Comparison of ENCODE assay signal across 21 cellular contexts in the genomic region with DNA sequence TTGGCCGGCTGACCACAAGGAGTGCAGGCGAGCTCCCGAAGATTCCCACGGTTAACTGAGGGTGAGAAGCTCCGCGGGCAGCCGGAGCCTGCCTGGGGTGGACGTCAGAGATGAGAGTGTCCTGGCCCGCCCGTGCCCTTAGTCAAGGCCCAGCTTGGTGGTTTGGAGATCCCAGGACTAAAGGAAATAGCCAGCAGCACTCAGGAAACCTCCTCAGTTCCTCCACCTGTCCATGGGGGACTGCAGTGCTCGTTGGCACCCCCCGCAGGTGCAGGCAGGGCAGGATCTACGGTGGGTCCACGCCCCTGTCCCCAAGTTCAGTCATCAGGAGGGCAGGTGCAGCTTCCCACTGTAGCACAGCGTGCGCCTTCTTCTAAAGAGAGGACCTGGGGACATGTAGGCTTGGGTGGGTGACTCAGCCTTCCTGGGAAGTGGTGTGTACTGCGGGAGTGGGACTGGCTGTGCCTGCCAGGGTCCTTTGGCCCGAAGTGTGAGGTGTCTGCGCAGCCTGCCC. TPM values are rescaled to one million over a fixed set of nuclear protein-coding genes. Genes with fewer than 3 reads are reported as not detected.
A peak's percentile ranks its signal among the peaks of the same experiment; 100 is the strongest.
DNase-seq lines count a peak whose midpoint lies in the region; ATAC-seq, FAIRE-seq and TF ChIP-seq lines count a peak whose summit lies in the region.
"Had no signal": no experiment of that assay in that cellular context is flagged by ENCODE, and none has a peak within 500 bp of the region (broad histone marks: within the 10 kb centered on the region; RNA-seq: fewer than 3 reads in every experiment).

No MANE protein-coding gene starts in this region.

- no peaks in the 10 kb centered on the region for H3K9me1 ChIP-seq in K562 (ENCODE audit: control insufficient read depth, insufficient read depth, low read length)

- H3K9me3 ChIP-seq in K562 (replicated peaks; ENCODE audit: control insufficient read depth, insufficient read depth, low read depth, low read length) = no peaks in the 10 kb centered on the region
- H3K9me3 ChIP-seq: heart right ventricle, prostate gland had no signal

- no peak overlapping the region for H3K4me3 ChIP-seq in K562
- no peak overlapping the region for H3K4me3 ChIP-seq in retinal pigment epithelial cell (ENCODE audit: low read length)
- H3K4me3 ChIP-seq: heart right ventricle, prostate gland had no signal

- peak; percentile 58 for ATAC-seq in K562
- no peak for ATAC-seq in GM18907 (IDR thresholded peaks at IDR 0.05; ENCODE audit: unreplicated experiment)
- ATAC-seq: activated CD4-positive, alpha-beta T cell treated with anti-CD3 and anti-CD28 coated beads for 36 hours; heart right ventricle; naive thymus-derived CD8-positive, alpha-beta T cell had no signal

- peaks cover 21% of the 10 kb centered on the region for H4K20me1 ChIP-seq in K562 (replicated peaks; ENCODE audit: control insufficient read depth, insufficient read depth, low read length)

- H3K36me3 ChIP-seq in K562 (ENCODE audit: control insufficient read depth, insufficient read depth, low read length) = peaks cover 91% of the 10 kb centered on the region; the same call in 2 of the 3 replicates
- H3K36me3 ChIP-seq: prostate gland had no signal

- intact Hi-C loops in K562 (cut with micrococcal nuclease) = no loop called here

- TF ChIP-seq EP300 in Ishikawa (IDR thresholded peaks at IDR 0.05; ENCODE audit: borderline replicate concordance) (no peak), K562 (IDR thresholded peaks at IDR 0.05; ENCODE audit: low read length) (no peak)

- FAIRE-seq in K562 (lab: Jason Lieb, UNC) = no peak
- FAIRE-seq: islet of Langerhans had no signal

- H2AFZ ChIP-seq in K562 (ENCODE audit: low read depth, low read length) = no peak overlapping the region

- no peak overlapping the region for H3K4me2 ChIP-seq in K562 (ENCODE audit: insufficient read depth, low read length)
- H3K4me2 ChIP-seq: KMS-11 had no signal

- H3K4me1 ChIP-seq in K562 (replicated peaks in 1 of 2; ENCODE audit: control insufficient read depth in 2 of 2, insufficient read depth in 2 of 2, low read length in 2 of 2) = peaks cover 5 to 68% of the 10 kb centered on the region in 2 experiments; a peak in 4 of 5 replicates
- H3K4me1 ChIP-seq: prostate gland had no signal

- H3K27ac ChIP-seq in K562 (ENCODE audit: extremely low read depth, low read depth, low read length) = no peak overlapping the region; the same call in 2 of the 3 replicates
- H3K27ac ChIP-seq: heart right ventricle, KMS-11, prostate gland had no signal

- no peaks in the 10 kb centered on the region for H3K79me2 ChIP-seq in K562 (ENCODE audit: control insufficient read depth, insufficient read depth, low read length)

- no peaks in the 10 kb centered on the region for H3K27me3 ChIP-seq in K562 (ENCODE audit: control insufficient read depth in 2 of 2, insufficient read depth in 2 of 2, low read length in 2 of 2)
- H3K27me3 ChIP-seq: heart right ventricle had no signal

- POLR2A ChIA-PET in K562 (lab: Yijun Ruan, JAX) (interaction anchor here (0.6 to 1.3 kb wide), 3 partner anchors 9 to 200 kb away, joined by 3 to 6 read pairs (median 3); no protein-coding TSS in a partner anchor), HEK293T (lab: Yijun Ruan, JAX) (no interaction called here)

- no peak for TF ChIP-seq POLR2A in K562 (conservative IDR thresholded peaks at IDR 0.05)

- peak overlapping the region in 1 of 2 experiments; percentile 74; a peak in 2 of 4 replicates for H3K9ac ChIP-seq in K562 (ENCODE audit: insufficient read depth in 1 of 2, low read depth in 2 of 2, low read length in 2 of 2)
- H3K9ac ChIP-seq: KMS-11 had no signal

- DNase-seq in K562 (ENCODE audit: extremely low read depth in 1 of 4, low spot score in 3 of 4) (no peak), retinal pigment epithelial cell (ENCODE audit: low read depth) (no peak), HEK293T (ENCODE audit: extremely low spot score) (no peak), cortex of kidney (lab: John Stamatoyannopoulos, UW) (no peak), NCI-H1694 (lab: John Stamatoyannopoulos, UW) (no peak)
- DNase-seq: activated CD4-positive, alpha-beta T cell treated with anti-CD3 and anti-CD28 coated beads for 36 hours; activated CD8-positive, alpha-beta memory T cell treated with anti-CD3 and anti-CD28 coated beads, Interleukin-2, amount 50 U/mL, for 4 hours; activated effector memory CD4-positive, alpha-beta T cell treated with anti-CD3 and anti-CD28 coated beads, Interleukin-2, amount 50 U/mL, for 16 hours; effector CD4-positive, alpha-beta T cell; heart right ventricle; NCI-H1105 treated with DMSO at 0.1 percent for 48 hours; NCI-H524 treated with DMSO at 0.1 percent for 48 hours; T1000 had no signal

- in situ Hi-C loops in K562 (cut with MboI) = loop anchor here (25.0 kb wide), 1 partner anchor 865 kb away; no protein-coding TSS in a partner anchor

- CTCF ChIA-PET in K562 (lab: Yijun Ruan, JAX; ENCODE audit: low intra/inter-chr PET ratio) = no interaction called here
- CTCF ChIA-PET in HEK293T (lab: Yijun Ruan, JAX) = no interaction called here

- TF ChIP-seq RAD21 in Ishikawa (IDR thresholded peaks at IDR 0.05; ENCODE audit: low read depth) = no peak
- TF ChIP-seq RAD21 in K562 (CRISPR knock-in tag; conservative IDR thresholded peaks at IDR 0.05 in 1 of 2, IDR thresholded peaks at IDR 0.05 in 1 of 2) = no peak

- 88% methylated on average over 19 of the region's 19 CpGs for WGBS in K562 (ENCODE audit: insufficient coverage, low coverage, missing lambda C conversion rate)

- TF ChIP-seq CTCF in GM12872 (IDR thresholded peaks at IDR 0.05; ENCODE audit: insufficient read depth, low read depth, low read length) = 0 out of 3 replicates have a peak, but pooled peaks have one; percentile 8
- TF ChIP-seq CTCF in K562 (IDR thresholded peaks at IDR 0.05 in 2 of 3, conservative IDR thresholded peaks at IDR 0.05 in 1 of 3; ENCODE audit: insufficient read depth in 2 of 3, low read depth in 1 of 3, low read length in 3 of 3) = peak in 2 of 3 experiments; percentile 18 to 39; a peak in 2 of 6 replicates
- TF ChIP-seq CTCF in retinal pigment epithelial cell (conservative IDR thresholded peaks at IDR 0.05; ENCODE audit: low read depth, low read length) = peak; percentile 16

- BruUV-seq in K562 (replicated peaks; lab: Mats Ljungman, UMichigan) = no TSS peak

TF ChIP-seq in Ishikawa, 13 proteins besides CTCF, POLR2A, EP300 and RAD21 (continues in another document):
- TF ChIP-seq ZBTB7A (IDR thresholded peaks at IDR 0.05; ENCODE audit: low read depth) = peak; percentile 71; the same call in 1 of the 2 replicates

TF ChIP-seq in HEK293T, 16 proteins besides CTCF, POLR2A, EP300 and RAD21:
- TF ChIP-seq FOXA1 (IDR thresholded peaks at IDR 0.05) = no peak
- no peak for TF ChIP-seq CTBP1 (IDR thresholded peaks at IDR 0.05; ENCODE audit: borderline replicate concordance)
- no peak for TF ChIP-seq BHLHE40 (IDR thresholded peaks at IDR 0.05; ENCODE audit: borderline replicate concordance)

RNA-seq across cellular contexts. Expression of a gene that starts 32.5 kb away (rescaled TPM):
- 18.9 and 29.0 TPM in 2 replicates for total RNA-seq in K562 (2011; cell fraction: chromatin; rRNA removed; ENCODE audit: low replicate concordance)
- 22.8 and 25.7 TPM in 2 replicates for total RNA-seq in K562 (2011; cell fraction: nucleolus; rRNA removed)
- total RNA-seq in K562 (2011; cell fraction: nucleoplasm; rRNA removed) = 14.8 and 16.0 TPM in 2 replicates
- total RNA-seq in K562 (2014; rRNA removed) = 65.2 and 66.8 TPM in 2 replicates
- total RNA-seq in K562 (2014; rRNA removed; fragmentation: Illumina TruSeq; extraction: Trizol) = 11.2 and 14.8 TPM in 2 replicates
- total RNA-seq in K562 (2015; rRNA removed; fragmentation: Illumina TruSeq; extraction: Trizol) = 18.5 and 20.3 TPM in 2 replicates
- 71.2 and 75.5 TPM in 2 replicates for total RNA-seq in K562 (2021)
- 13.5 and 16.5 TPM in 2 replicates for polyA plus RNA-seq in K562 (2011; rRNA removed)
- 14.3 and 38.6 TPM in 2 replicates for polyA plus RNA-seq in K562 (2011; cell fraction: cytosol; rRNA removed)
- 10.2 and 19.3 TPM in 2 replicates for polyA plus RNA-seq in K562 (2011; cell fraction: nucleus; rRNA removed)
- 34.2 and 36.9 TPM in 2 replicates for polyA plus RNA-seq in K562 (2012)
- polyA plus RNA-seq in K562 (2014; fragmentation: Illumina TruSeq; extraction: Trizol) = 8.2 and 18.9 TPM in 2 replicates
- polyA plus RNA-seq in K562 (2014; fragmentation: Nextera tagmentation; extraction: Ambion mirVana) = 1 to 10 TPM; 1.2 to 1.8 TPM
- polyA plus RNA-seq in K562 (2014; rRNA removed) = 54.4 and 60.2 TPM in 2 replicates
- 16.0 and 22.8 TPM in 2 replicates for polyA minus RNA-seq in K562 (2011; rRNA and poly(A)+ RNA removed)
- polyA minus RNA-seq in K562 (2011; cell fraction: cytosol; rRNA and poly(A)+ RNA removed) = 25.3 and 31.3 TPM in 2 replicates
- polyA minus RNA-seq in K562 (2011; cell fraction: nucleus; rRNA and poly(A)+ RNA removed) = 3.8 and 5.3 TPM in 2 replicates

RNA-seq across cellular contexts. Expression of a gene that starts 51.7 kb away (rescaled TPM):
- total RNA-seq in K562 (2011; cell fraction: chromatin; rRNA removed; ENCODE audit: low replicate concordance) = 0.69 and 1.4 TPM in 2 replicates
- 1.0 and 1.3 TPM in 2 replicates for total RNA-seq in K562 (2011; cell fraction: nucleolus; rRNA removed)
- 0.23 and 0.29 TPM in 2 replicates for total RNA-seq in K562 (2011; cell fraction: nucleoplasm; rRNA removed)
- 0.78 and 1.0 TPM in 2 replicates for total RNA-seq in K562 (2014; rRNA removed)
- total RNA-seq in K562 (2014; rRNA removed; fragmentation: Illumina TruSeq; extraction: Trizol) = 0.07 and 0.22 TPM in 2 replicates
- total RNA-seq in K562 (2015; rRNA removed; fragmentation: Illumina TruSeq; extraction: Trizol) = 0.49 and 0.51 TPM in 2 replicates
- 1.2 and 1.3 TPM in 2 replicates for total RNA-seq in K562 (2021)
- 0.20 and 1.6 TPM in 2 replicates for polyA plus RNA-seq in K562 (2011; rRNA removed)
- polyA plus RNA-seq in K562 (2011; cell fraction: cytosol; rRNA removed) = 0.33 and 1.3 TPM in 2 replicates
- polyA plus RNA-seq in K562 (2011; cell fraction: nucleus; rRNA removed) = 2.0 and 3.1 TPM in 2 replicates
- polyA plus RNA-seq in K562 (2012) = 0.77 and 5.1 TPM in 2 replicates
- polyA plus RNA-seq in K562 (2014; fragmentation: Illumina TruSeq; extraction: Trizol) = 0.24 and 0.25 TPM in 2 replicates
- not detected for polyA plus RNA-seq in K562 (2014; fragmentation: Nextera tagmentation; extraction: Ambion mirVana)
- 0.57 and 0.60 TPM in 2 replicates for polyA plus RNA-seq in K562 (2014; rRNA removed)
- polyA minus RNA-seq in K562 (2011; rRNA and poly(A)+ RNA removed) = 0.04 and 0.57 TPM in 2 replicates
- 1.0 and 4.8 TPM in 2 replicates for polyA minus RNA-seq in K562 (2011; cell fraction: cytosol; rRNA and poly(A)+ RNA removed)
- polyA minus RNA-seq in K562 (2011; cell fraction: nucleus; rRNA and poly(A)+ RNA removed) = 0.27 and 1.8 TPM in 2 replicates
- polyA plus RNA-seq: BJ had no signal
